ENCODE assay signal across 8 cellular contexts in genomic region chr16:67718668-67719047, GRCh38.
DNase-seq lines count a peak whose midpoint lies in the region; ATAC-seq and TF ChIP-seq lines count a peak whose summit lies in the region.

No MANE protein-coding gene starts in this region.

- H3K4me3 ChIP-seq in GM06990 (replicated peaks; ENCODE audit: low read depth, low read length) = peak overlapping the region; percentile 76
- H3K4me3 ChIP-seq in WI38 (ENCODE audit: low read depth, low read length) = peak overlapping the region; percentile 88
- peak overlapping the region; percentile 86 for H3K4me3 ChIP-seq in rectal smooth muscle tissue (ENCODE audit: low read length)

- H3K27me3 ChIP-seq in GM06990 (replicated peaks; ENCODE audit: control insufficient read depth, insufficient read depth, low read length) = no peaks in the 10 kb centered on the region
- H3K27me3 ChIP-seq in rectal smooth muscle tissue (ENCODE audit: control insufficient read depth, insufficient read depth, low read length) = no peaks in the 10 kb centered on the region

- ATAC-seq in HG02588 (IDR thresholded peaks at IDR 0.05; ENCODE audit: unreplicated experiment) (peak; percentile 10), GM19351 (IDR thresholded peaks at IDR 0.05; ENCODE audit: unreplicated experiment) (no peak)

- TF ChIP-seq CTCF in GM06990 (IDR thresholded peaks at IDR 0.05; ENCODE audit: insufficient read depth, low read length, poor library complexity, severe bottlenecking) (no peak), WI38 (IDR thresholded peaks at IDR 0.05; ENCODE audit: low read depth, low read length) (no peak)

- H3K4me1 ChIP-seq in rectal smooth muscle tissue (ENCODE audit: control insufficient read depth, insufficient read depth, low read length) = peaks cover 4% of the 10 kb centered on the region

- H3K9ac ChIP-seq in rectal smooth muscle tissue (ENCODE audit: low read length) = peak overlapping the region; percentile 70

- H3K27ac ChIP-seq in rectal smooth muscle tissue (ENCODE audit: low read depth, low read length) = no peak overlapping the region

- H3K36me3 ChIP-seq in GM06990 (ENCODE audit: control insufficient read depth, insufficient read depth, low read length) (peaks cover 5% of the 10 kb centered on the region), rectal smooth muscle tissue (ENCODE audit: control insufficient read depth, insufficient read depth, low read length) (no peaks in the 10 kb centered on the region)

- DNase-seq in GM06990 (ENCODE audit: extremely low read depth, insufficient read length) = no peak
- peak; percentile 17 for DNase-seq in germinal center (ENCODE audit: low spot score)
- no peak for DNase-seq in foreskin melanocyte
- DNase-seq in GDM1 (lab: John Stamatoyannopoulos, UW) = no peak
